ENCODE assay signal across 25 cellular contexts in genomic region chr3:24399614-24400013, GRCh38.
"Had no signal": no experiment of that assay in that cellular context is flagged by ENCODE, and none has a peak within 500 bp of the region (broad histone marks: within the 10 kb centered on the region; RNA-seq: fewer than 3 reads in every experiment).

No MANE protein-coding gene starts in this region.

- DNase-seq: activated CD4-positive, alpha-beta memory T cell treated with anti-CD3 and anti-CD28 coated beads for 36 hours; activated CD4-positive, alpha-beta T cell treated with anti-CD3 and anti-CD28 coated beads, Interleukin-2, amount 10 ng/mL, durations not matched to agents 24 days and 14 days; activated CD8-positive, alpha-beta memory T cell treated with anti-CD3 and anti-CD28 coated beads, Interleukin-2, amount 50 U/mL, for 4 hours; activated gamma-delta T cell treated with Interleukin-2 at 50 U/mL for 16 hours; activated naive CD4-positive, alpha-beta T cell treated with anti-CD3 and anti-CD28 coated beads, Interleukin-2, amount 50 U/mL, for 16 hours; activated T-cell treated with anti-CD3 and anti-CD28 coated beads, Interleukin-2, amount 50 U/mL, for 1 hour; amniotic stem cell; endodermal cell; foreskin melanocyte; glutamatergic neuron; islet precursor cell; left cardiac atrium; midbrain; naive thymus-derived CD4-positive, alpha-beta T cell; ovary; spleen; stimulated activated CD4-positive, alpha-beta T cell treated with anti-CD3 and anti-CD28 coated beads, Interleukin-2, amount 100 ng/mL, for 48 hours; stimulated activated naive CD4-positive, alpha-beta T cell treated with Interleukin-2 at 50 U/mL for 16 hours; SW 1271; T-helper 9 cell; upper lobe of left lung; WERI-Rb-1 had no signal

- ATAC-seq: activated CD4-positive, CD25-positive, alpha-beta regulatory T cell treated with anti-CD3 and anti-CD28 coated beads, Interleukin-2, amount 50 U/mL, for 24 hours; esophagus mucosa; left cardiac atrium; naive thymus-derived CD4-positive, alpha-beta T cell had no signal

- H3K4me1 ChIP-seq: spleen, upper lobe of left lung had no signal

- H3K36me3 ChIP-seq: ovary, prostate gland, spleen, upper lobe of left lung, WERI-Rb-1 had no signal

- H3K27ac ChIP-seq: ovary, prostate gland, spleen, upper lobe of left lung, WERI-Rb-1 had no signal

- H3K4me3 ChIP-seq: ovary, prostate gland, spleen, upper lobe of left lung had no signal

- H3K9me3 ChIP-seq: ovary, prostate gland, upper lobe of left lung had no signal

- H3K27me3 ChIP-seq: ovary, spleen, upper lobe of left lung had no signal
